1 cellular context compared by ENCODE assay signal in the genomic region with DNA sequence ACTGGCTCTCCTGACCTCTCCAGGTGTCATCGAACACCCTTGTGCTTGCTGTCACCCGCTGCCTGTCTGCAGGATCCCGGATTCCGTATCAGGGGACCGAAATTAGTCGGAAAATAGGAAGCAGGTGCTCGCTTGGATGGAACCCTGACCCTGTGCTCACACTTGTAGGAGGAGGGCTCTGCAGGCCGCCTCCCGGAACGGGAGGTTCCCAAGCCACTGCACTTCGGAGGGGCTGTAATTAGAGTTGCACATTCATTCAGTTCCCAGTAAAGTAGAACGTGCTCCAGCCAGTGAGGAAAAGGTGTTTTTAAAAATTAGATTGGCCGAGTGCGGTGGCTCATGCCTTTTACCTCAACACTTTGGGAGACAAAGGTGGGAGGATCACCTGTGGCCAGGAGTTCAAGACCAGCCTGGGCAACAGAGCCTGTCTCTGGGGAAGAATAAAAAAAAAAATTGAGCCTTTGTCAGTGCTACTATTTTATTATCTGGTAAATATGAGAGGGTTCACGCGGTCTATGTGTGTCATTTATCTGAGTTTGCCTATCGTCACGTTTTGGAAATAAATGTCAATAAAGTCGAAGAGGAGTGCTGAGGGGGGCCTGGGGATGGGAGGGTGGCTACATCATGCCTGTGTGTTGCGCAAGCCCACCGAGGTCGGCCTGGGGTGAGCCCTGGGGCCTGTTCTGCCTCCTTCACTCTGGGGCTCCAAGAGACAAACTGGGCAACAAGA.
A peak's percentile ranks its signal among the peaks of the same experiment; 100 is the strongest.
TF ChIP-seq lines count a peak whose summit lies in the region.

No MANE protein-coding gene starts in this region.

TF ChIP-seq in K562, 482 proteins besides CTCF, POLR2A, EP300 and RAD21 (continued from another document and continues in another):
- TF ChIP-seq, protein P1, sequence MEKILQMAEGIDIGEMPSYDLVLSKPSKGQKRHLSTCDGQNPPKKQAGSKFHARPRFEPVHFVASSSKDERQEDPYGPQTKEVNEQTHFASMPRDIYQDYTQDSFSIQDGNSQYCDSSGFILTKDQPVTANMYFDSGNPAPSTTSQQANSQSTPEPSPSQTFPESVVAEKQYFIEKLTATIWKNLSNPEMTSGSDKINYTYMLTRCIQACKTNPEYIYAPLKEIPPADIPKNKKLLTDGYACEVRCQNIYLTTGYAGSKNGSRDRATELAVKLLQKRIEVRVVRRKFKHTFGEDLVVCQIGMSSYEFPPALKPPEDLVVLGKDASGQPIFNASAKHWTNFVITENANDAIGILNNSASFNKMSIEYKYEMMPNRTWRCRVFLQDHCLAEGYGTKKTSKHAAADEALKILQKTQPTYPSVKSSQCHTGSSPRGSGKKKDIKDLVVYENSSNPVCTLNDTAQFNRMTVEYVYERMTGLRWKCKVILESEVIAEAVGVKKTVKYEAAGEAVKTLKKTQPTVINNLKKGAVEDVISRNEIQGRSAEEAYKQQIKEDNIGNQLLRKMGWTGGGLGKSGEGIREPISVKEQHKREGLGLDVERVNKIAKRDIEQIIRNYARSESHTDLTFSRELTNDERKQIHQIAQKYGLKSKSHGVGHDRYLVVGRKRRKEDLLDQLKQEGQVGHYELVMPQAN (IDR thresholded peaks at IDR 0.05; ENCODE audit: borderline replicate concordance): peak; percentile 88
- no peak for TF ChIP-seq ZNF764 (CRISPR knock-in tag; IDR thresholded peaks at IDR 0.05; ENCODE audit: low read depth)
- TF ChIP-seq XRCC3 (IDR thresholded peaks at IDR 0.05): no peak
- TF ChIP-seq ERF (CRISPR knock-in tag; IDR thresholded peaks at IDR 0.05): 0 out of 2 replicates have a peak, but pooled peaks have one; percentile 38
- TF ChIP-seq, protein P2, sequence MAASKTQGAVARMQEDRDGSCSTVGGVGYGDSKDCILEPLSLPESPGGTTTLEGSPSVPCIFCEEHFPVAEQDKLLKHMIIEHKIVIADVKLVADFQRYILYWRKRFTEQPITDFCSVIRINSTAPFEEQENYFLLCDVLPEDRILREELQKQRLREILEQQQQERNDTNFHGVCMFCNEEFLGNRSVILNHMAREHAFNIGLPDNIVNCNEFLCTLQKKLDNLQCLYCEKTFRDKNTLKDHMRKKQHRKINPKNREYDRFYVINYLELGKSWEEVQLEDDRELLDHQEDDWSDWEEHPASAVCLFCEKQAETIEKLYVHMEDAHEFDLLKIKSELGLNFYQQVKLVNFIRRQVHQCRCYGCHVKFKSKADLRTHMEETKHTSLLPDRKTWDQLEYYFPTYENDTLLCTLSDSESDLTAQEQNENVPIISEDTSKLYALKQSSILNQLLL (CRISPR knock-in tag; IDR thresholded peaks at IDR 0.05; ENCODE audit: borderline replicate concordance): no peak
- TF ChIP-seq, protein P3, sequence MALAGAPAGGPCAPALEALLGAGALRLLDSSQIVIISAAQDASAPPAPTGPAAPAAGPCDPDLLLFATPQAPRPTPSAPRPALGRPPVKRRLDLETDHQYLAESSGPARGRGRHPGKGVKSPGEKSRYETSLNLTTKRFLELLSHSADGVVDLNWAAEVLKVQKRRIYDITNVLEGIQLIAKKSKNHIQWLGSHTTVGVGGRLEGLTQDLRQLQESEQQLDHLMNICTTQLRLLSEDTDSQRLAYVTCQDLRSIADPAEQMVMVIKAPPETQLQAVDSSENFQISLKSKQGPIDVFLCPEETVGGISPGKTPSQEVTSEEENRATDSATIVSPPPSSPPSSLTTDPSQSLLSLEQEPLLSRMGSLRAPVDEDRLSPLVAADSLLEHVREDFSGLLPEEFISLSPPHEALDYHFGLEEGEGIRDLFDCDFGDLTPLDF (CRISPR knock-in tag; IDR thresholded peaks at IDR 0.05): no peak
- no peak for TF ChIP-seq ZKSCAN8 (CRISPR knock-in tag; IDR thresholded peaks at IDR 0.05)
- TF ChIP-seq, protein P4, sequence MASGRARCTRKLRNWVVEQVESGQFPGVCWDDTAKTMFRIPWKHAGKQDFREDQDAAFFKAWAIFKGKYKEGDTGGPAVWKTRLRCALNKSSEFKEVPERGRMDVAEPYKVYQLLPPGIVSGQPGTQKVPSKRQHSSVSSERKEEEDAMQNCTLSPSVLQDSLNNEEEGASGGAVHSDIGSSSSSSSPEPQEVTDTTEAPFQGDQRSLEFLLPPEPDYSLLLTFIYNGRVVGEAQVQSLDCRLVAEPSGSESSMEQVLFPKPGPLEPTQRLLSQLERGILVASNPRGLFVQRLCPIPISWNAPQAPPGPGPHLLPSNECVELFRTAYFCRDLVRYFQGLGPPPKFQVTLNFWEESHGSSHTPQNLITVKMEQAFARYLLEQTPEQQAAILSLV (tag; IDR thresholded peaks at IDR 0.05): peak; percentile 75
- no peak for TF ChIP-seq PYGO2 (tag; IDR thresholded peaks at IDR 0.05)
- peak; percentile 66 for TF ChIP-seq GTF2F1 (IDR thresholded peaks at IDR 0.05; ENCODE audit: low read depth, low read length)
- TF ChIP-seq, protein P5, sequence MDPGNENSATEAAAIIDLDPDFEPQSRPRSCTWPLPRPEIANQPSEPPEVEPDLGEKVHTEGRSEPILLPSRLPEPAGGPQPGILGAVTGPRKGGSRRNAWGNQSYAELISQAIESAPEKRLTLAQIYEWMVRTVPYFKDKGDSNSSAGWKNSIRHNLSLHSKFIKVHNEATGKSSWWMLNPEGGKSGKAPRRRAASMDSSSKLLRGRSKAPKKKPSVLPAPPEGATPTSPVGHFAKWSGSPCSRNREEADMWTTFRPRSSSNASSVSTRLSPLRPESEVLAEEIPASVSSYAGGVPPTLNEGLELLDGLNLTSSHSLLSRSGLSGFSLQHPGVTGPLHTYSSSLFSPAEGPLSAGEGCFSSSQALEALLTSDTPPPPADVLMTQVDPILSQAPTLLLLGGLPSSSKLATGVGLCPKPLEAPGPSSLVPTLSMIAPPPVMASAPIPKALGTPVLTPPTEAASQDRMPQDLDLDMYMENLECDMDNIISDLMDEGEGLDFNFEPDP (CRISPR knock-in tag; IDR thresholded peaks at IDR 0.05): no peak
- no peak for TF ChIP-seq CHD4 (IDR thresholded peaks at IDR 0.05; ENCODE audit: insufficient read depth, insufficient replicate concordance, low read depth, low read length, poor library complexity, severe bottlenecking)
- no peak for TF ChIP-seq KAT2B (IDR thresholded peaks at IDR 0.05; ENCODE audit: low read depth, low read length)
- TF ChIP-seq ELF1 (tag; IDR thresholded peaks at IDR 0.05): peak; percentile 56; the same call in 1 of the 2 replicates
- TF ChIP-seq, protein P6, sequence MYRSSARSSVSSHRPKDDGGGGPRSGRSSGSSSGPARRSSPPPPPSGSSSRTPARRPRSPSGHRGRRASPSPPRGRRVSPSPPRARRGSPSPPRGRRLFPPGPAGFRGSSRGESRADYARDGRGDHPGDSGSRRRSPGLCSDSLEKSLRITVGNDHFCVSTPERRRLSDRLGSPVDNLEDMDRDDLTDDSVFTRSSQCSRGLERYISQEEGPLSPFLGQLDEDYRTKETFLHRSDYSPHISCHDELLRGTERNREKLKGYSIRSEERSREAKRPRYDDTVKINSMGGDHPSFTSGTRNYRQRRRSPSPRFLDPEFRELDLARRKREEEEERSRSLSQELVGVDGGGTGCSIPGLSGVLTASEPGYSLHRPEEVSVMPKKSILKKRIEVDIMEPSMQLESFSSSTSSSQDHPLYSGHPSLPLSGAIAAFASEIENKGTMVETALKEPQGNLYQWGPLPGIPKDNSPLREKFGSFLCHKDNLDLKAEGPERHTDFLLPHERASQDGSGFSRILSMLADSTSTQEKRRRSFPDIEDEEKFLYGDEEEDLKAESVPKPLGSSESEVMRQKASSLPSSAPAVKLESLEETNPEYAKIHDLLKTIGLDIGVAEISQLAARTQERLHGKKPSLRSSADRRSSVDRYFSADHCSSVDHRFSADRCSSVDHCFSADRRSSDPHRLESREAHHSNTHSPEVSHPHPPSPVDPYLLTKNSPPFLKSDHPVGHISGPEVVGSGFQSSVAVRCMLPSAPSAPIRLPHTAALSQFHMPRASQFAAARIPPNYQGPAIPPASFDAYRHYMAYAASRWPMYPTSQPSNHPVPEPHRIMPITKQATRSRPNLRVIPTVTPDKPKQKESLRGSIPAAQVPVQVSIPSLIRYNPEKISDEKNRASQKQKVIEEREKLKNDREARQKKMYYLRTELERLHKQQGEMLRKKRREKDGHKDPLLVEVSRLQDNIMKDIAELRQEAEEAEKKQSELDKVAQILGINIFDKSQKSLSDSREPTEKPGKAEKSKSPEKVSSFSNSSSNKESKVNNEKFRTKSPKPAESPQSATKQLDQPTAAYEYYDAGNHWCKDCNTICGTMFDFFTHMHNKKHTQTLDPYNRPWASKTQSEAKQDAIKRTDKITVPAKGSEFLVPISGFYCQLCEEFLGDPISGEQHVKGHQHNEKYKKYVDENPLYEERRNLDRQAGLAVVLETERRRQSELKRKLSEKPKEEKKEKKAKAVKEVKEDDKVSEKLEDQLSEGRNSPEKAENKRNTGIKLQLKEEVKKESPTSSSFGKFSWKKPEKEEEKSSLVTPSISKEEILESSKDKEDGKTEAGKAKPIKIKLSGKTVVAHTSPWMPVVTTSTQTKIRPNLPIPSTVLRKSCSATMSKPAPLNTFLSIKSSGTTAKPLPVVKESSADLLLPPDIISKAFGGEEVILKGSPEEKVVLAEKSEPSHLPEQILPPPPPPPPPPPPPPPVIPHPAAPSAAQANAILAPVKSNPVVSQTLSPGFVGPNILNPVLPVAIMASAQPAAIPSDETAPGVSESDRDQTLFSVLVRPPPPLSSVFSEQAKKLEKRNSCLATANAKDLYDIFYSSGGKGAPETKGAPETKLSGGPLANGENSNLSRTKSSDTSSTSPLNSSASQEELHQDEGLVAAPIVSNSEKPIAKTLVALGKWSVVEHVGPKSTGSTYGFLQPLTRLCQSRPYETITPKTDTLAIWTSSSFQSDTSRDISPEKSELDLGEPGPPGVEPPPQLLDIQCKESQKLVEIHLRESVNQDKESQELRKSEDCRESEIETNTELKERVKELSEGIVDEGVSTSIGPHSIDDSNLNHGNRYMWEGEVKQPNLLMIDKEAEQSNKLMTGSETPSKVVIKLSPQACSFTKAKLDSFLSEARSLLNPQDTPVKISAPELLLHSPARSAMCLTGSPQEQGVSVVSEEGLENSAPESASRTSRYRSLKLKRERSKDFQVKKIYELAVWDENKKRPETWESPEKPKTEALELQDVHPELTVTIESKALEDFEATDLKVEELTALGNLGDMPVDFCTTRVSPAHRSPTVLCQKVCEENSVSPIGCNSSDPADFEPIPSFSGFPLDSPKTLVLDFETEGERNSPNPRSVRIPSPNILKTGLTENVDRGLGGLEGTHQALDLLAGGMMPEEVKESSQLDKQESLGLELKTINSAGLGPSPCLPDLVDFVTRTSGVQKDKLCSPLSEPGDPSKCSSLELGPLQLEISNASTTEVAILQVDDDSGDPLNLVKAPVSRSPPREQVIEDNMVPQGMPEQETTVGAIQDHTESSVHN (IDR thresholded peaks at IDR 0.05; ENCODE audit: borderline replicate concordance in 1 of 2, low read depth in 1 of 2): no peak
- TF ChIP-seq, protein P7, sequence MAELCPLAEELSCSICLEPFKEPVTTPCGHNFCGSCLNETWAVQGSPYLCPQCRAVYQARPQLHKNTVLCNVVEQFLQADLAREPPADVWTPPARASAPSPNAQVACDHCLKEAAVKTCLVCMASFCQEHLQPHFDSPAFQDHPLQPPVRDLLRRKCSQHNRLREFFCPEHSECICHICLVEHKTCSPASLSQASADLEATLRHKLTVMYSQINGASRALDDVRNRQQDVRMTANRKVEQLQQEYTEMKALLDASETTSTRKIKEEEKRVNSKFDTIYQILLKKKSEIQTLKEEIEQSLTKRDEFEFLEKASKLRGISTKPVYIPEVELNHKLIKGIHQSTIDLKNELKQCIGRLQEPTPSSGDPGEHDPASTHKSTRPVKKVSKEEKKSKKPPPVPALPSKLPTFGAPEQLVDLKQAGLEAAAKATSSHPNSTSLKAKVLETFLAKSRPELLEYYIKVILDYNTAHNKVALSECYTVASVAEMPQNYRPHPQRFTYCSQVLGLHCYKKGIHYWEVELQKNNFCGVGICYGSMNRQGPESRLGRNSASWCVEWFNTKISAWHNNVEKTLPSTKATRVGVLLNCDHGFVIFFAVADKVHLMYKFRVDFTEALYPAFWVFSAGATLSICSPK (IDR thresholded peaks at IDR 0.05; ENCODE audit: borderline replicate concordance): no peak
- TF ChIP-seq PHF20 (IDR thresholded peaks at IDR 0.05; ENCODE audit: partially characterized antibody): peak; percentile 78
- TF ChIP-seq FOXK1 (CRISPR knock-in tag; IDR thresholded peaks at IDR 0.05; ENCODE audit: borderline replicate concordance): peak; percentile 61; the same call in 1 of the 2 replicates
- TF ChIP-seq, protein P8, sequence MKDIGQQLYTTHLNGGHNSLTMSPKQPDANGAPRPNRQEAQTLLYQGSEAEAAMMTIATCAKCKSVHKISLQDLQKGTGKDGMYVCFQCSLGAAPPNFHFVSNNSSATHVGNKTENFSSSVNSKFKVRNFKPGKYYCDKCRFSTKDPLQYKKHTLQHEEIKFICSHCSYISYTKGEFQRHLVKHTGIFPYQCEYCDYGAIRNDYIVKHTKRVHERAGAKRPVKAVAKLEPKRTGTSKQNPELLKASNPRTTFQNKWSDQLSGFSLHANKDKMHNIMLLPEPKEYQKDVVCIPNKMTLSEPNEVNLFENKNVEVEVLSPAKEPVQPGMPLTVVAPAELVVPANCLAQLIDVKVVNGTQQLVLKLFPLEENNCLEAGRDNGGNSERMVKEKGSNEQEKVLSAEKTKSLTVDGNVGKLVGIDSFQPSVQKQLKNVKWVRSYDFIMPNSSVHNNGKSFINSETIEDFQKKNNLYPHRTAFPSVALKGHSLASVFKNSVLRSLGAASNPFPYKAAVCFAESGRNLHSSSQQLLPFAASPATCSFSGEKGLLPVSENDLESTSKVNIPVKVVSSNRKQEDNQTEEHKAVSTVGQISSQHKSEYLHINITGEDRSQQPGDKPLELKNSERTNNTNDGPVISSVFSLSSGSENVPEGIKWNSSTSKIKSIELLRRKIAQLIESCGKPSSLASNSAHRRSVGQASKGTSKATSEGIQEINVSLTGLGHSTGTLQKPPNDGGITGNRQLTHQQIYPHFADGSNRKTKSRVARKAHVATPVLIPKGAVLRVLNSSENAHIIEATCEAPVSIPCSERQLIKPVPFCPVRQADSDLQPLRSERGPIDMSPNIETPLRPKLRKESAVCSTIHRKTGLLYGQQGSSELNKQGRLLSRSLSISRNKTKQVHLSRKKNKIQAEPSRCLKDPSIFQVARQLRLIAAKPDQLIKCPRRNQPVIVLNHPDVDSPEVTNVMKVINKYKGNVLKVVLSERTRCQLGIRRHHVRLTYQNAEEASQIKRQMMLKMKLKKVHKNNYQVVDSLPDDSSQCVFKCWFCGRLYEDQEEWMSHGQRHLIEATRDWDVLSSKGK (CRISPR knock-in tag; IDR thresholded peaks at IDR 0.05): no peak
- TF ChIP-seq SMARCA4 (IDR thresholded peaks at IDR 0.05): 0 out of 2 replicates have a peak, but pooled peaks have one; percentile 14
- peak; percentile 68; the same call in 1 of the 2 replicates for TF ChIP-seq GATAD2A (IDR thresholded peaks at IDR 0.05)
- peak; percentile 76 for TF ChIP-seq PML (IDR thresholded peaks at IDR 0.05; ENCODE audit: low read length)
- TF ChIP-seq FOXP1 (CRISPR knock-in tag; IDR thresholded peaks at IDR 0.05): peak; percentile 86
- TF ChIP-seq CBFA2T3 (IDR thresholded peaks at IDR 0.05): no peak
- peak; percentile 62 for TF ChIP-seq SMAD1 (IDR thresholded peaks at IDR 0.05; ENCODE audit: low read depth, low read length, partially characterized antibody)
- TF ChIP-seq MCM5 (IDR thresholded peaks at IDR 0.05; ENCODE audit: low read depth): no peak
- TF ChIP-seq, protein P9, sequence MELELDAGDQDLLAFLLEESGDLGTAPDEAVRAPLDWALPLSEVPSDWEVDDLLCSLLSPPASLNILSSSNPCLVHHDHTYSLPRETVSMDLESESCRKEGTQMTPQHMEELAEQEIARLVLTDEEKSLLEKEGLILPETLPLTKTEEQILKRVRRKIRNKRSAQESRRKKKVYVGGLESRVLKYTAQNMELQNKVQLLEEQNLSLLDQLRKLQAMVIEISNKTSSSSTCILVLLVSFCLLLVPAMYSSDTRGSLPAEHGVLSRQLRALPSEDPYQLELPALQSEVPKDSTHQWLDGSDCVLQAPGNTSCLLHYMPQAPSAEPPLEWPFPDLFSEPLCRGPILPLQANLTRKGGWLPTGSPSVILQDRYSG (tag; conservative IDR thresholded peaks at IDR 0.05; ENCODE audit: low read depth): no peak
- TF ChIP-seq POLR3G (IDR thresholded peaks at IDR 0.05; ENCODE audit: extremely low read depth, insufficient read length, insufficient replicate concordance): no peak
- no peak for TF ChIP-seq ZNF695 (CRISPR knock-in tag; IDR thresholded peaks at IDR 0.05)
- no peak for TF ChIP-seq KAT8 (IDR thresholded peaks at IDR 0.05; ENCODE audit: low read depth)
- no peak for TF ChIP-seq ZNF165 (CRISPR knock-in tag; IDR thresholded peaks at IDR 0.05; ENCODE audit: borderline replicate concordance)
